Comparison of ENCODE assay signal across 17 cellular contexts in genomic region chr10:131251146-131251541, GRCh38.
DNase-seq lines count a peak whose midpoint lies in the region; ATAC-seq and TF ChIP-seq lines count a peak whose summit lies in the region.
"Had no signal": no experiment of that assay in that cellular context is flagged by ENCODE, and none has a peak within 500 bp of the region (broad histone marks: within the 10 kb centered on the region; RNA-seq: fewer than 3 reads in every experiment).

No MANE protein-coding gene starts in this region.

- no peak overlapping the region for H3K9ac ChIP-seq in endodermal cell (ENCODE audit: extremely low read depth, low read length, poor library complexity, severe bottlenecking)

- H3K4me1 Mint-ChIP-seq in GM23338 (peaks cover 4% of the 10 kb centered on the region; the same call in 2 of the 3 replicates), endodermal cell (peaks cover 38% of the 10 kb centered on the region)
- no peaks in the 10 kb centered on the region for H3K4me1 Mint-ChIP-seq in CD4-positive, alpha-beta T cell (ENCODE audit: low read depth)
- no peaks in the 10 kb centered on the region for H3K4me1 Mint-ChIP-seq in naive thymus-derived CD4-positive, alpha-beta T cell

- H3K4me3 Mint-ChIP-seq in GM23338: no peak overlapping the region
- H3K4me3 Mint-ChIP-seq in endodermal cell: no peak overlapping the region
- no peak overlapping the region for H3K4me3 Mint-ChIP-seq in CD4-positive, alpha-beta T cell
- H3K4me3 Mint-ChIP-seq in naive thymus-derived CD4-positive, alpha-beta T cell: no peak overlapping the region

- H3K4me3 ChIP-seq in GM23338 (no peak overlapping the region), endodermal cell (ENCODE audit: low read length) (no peak overlapping the region), lower lobe of right lung (no peak overlapping the region), spleen (no peak overlapping the region)
- H3K4me3 ChIP-seq in naive thymus-derived CD4-positive, alpha-beta T cell (ENCODE audit: low read length): no peak overlapping the region
- H3K4me3 ChIP-seq: MG63, SJSA1 had no signal

- no peaks in the 10 kb centered on the region for H3K79me2 ChIP-seq in GM23338 (replicated peaks; ENCODE audit: insufficient read depth)

- ATAC-seq in GM23338: peak; percentile 33; the same call in 2 of the 3 replicates
- no peak for ATAC-seq in lower lobe of right lung
- ATAC-seq in CD4-positive, alpha-beta T cell (ENCODE audit: poor library complexity): no peak
- no peak for ATAC-seq in naive thymus-derived CD4-positive, alpha-beta T cell

- no peak overlapping the region for H3K4me2 ChIP-seq in GM23338

- H3K9me2 ChIP-seq in GM23338 (ENCODE audit: insufficient read depth): no peaks in the 10 kb centered on the region

- H3K27me3 ChIP-seq in GM23338 (ENCODE audit: insufficient read depth) (no peaks in the 10 kb centered on the region), endodermal cell (ENCODE audit: control insufficient read depth, insufficient read depth, low read length, poor library complexity, severe bottlenecking) (no peaks in the 10 kb centered on the region), lower lobe of right lung (ENCODE audit: low read depth) (peaks cover 17% of the 10 kb centered on the region), spleen (replicated peaks in 1 of 7) (peaks cover 0 to 23% (median 0%) of the 10 kb centered on the region in 7 donors)
- no peaks in the 10 kb centered on the region for H3K27me3 ChIP-seq in CD4-positive, alpha-beta T cell (ENCODE audit: control insufficient read depth, insufficient read depth, low read length)
- H3K27me3 ChIP-seq in naive thymus-derived CD4-positive, alpha-beta T cell (ENCODE audit: control insufficient read depth in 2 of 2, insufficient read depth in 2 of 2, low read length in 2 of 2): no peaks in the 10 kb centered on the region
- H3K27me3 ChIP-seq: SJSA1 had no signal

- TF ChIP-seq POLR2A in spleen (IDR thresholded peaks at IDR 0.05): no peak

- H2AFZ ChIP-seq in GM23338: no peak overlapping the region

- H3K36me3 ChIP-seq in GM23338 (ENCODE audit: insufficient read depth): no peaks in the 10 kb centered on the region
- no peaks in the 10 kb centered on the region for H3K36me3 ChIP-seq in endodermal cell (ENCODE audit: control insufficient read depth, insufficient read depth, low read length)
- H3K36me3 ChIP-seq in lower lobe of right lung: no peaks in the 10 kb centered on the region
- H3K36me3 ChIP-seq in spleen: no peaks in the 10 kb centered on the region
- H3K36me3 ChIP-seq in naive thymus-derived CD4-positive, alpha-beta T cell (ENCODE audit: control insufficient read depth in 2 of 3, insufficient read depth in 3 of 3, low read length in 3 of 3): no peaks in the 10 kb centered on the region
- H3K36me3 ChIP-seq: MG63, SJSA1 had no signal

- TF ChIP-seq CTCF in GM23338 (conservative IDR thresholded peaks at IDR 0.05; ENCODE audit: low read depth in 2 of 2) (no peak), endodermal cell (conservative IDR thresholded peaks at IDR 0.05) (no peak), lower lobe of right lung (IDR thresholded peaks at IDR 0.05) (no peak), spleen (IDR thresholded peaks at IDR 0.05 in 8 of 11, conservative IDR thresholded peaks at IDR 0.05 in 3 of 11) (no peak)
- no peak for TF ChIP-seq CTCF in CD4-positive, alpha-beta T cell (IDR thresholded peaks at IDR 0.05)

- H3K27ac Mint-ChIP-seq in GM23338 (no peak overlapping the region), endodermal cell (peak overlapping the region; percentile 90)
- H3K27ac Mint-ChIP-seq in CD4-positive, alpha-beta T cell: no peak overlapping the region
- H3K27ac Mint-ChIP-seq in naive thymus-derived CD4-positive, alpha-beta T cell: no peak overlapping the region

- no peaks in the 10 kb centered on the region for H4K20me1 ChIP-seq in GM23338 (replicated peaks; ENCODE audit: insufficient read depth)

- no peak overlapping the region for H3K27ac ChIP-seq in GM23338 (ENCODE audit: low read depth)
- H3K27ac ChIP-seq in endodermal cell (ENCODE audit: low read depth, low read length): no peak overlapping the region
- H3K27ac ChIP-seq in lower lobe of right lung: no peak overlapping the region
- no peak overlapping the region for H3K27ac ChIP-seq in spleen
- no peak overlapping the region for H3K27ac ChIP-seq in CD4-positive, alpha-beta T cell (ENCODE audit: low read depth, low read length)
- H3K27ac ChIP-seq in naive thymus-derived CD4-positive, alpha-beta T cell (ENCODE audit: low read depth, low read length): no peak overlapping the region
- H3K27ac ChIP-seq: SJSA1 had no signal

- H3K4me1 ChIP-seq in GM23338 (ENCODE audit: insufficient read depth) (no peaks in the 10 kb centered on the region), endodermal cell (ENCODE audit: control insufficient read depth, insufficient read depth, low read length) (peaks cover 44% of the 10 kb centered on the region), lower lobe of right lung (no peaks in the 10 kb centered on the region), spleen (no peaks in the 10 kb centered on the region)
- H3K4me1 ChIP-seq in naive thymus-derived CD4-positive, alpha-beta T cell (ENCODE audit: control insufficient read depth in 2 of 2, insufficient read depth in 2 of 2, low read length in 2 of 2): no peaks in the 10 kb centered on the region
- H3K4me1 ChIP-seq: SJSA1 had no signal

- H3K36me3 Mint-ChIP-seq in GM23338 (ENCODE audit: low read depth) (peaks cover 29% of the 10 kb centered on the region; the same call in 2 of the 3 replicates), endodermal cell (ENCODE audit: low read depth) (no peaks in the 10 kb centered on the region)
- no peaks in the 10 kb centered on the region for H3K36me3 Mint-ChIP-seq in CD4-positive, alpha-beta T cell (ENCODE audit: low read depth)
- H3K36me3 Mint-ChIP-seq in naive thymus-derived CD4-positive, alpha-beta T cell: no peaks in the 10 kb centered on the region

- CTCF ChIA-PET in CD4-positive, alpha-beta T cell (lab: Charles Lee): no interaction called here
- CTCF ChIA-PET in naive thymus-derived CD4-positive, alpha-beta T cell (lab: Charles Lee): no interaction called here

- no peak for DNase-seq in GM23338 (ENCODE audit: low spot score)
- DNase-seq in endodermal cell: peak; percentile 91
- peak; percentile 24 for DNase-seq in lower lobe of right lung
- peak; percentile 67 for DNase-seq in spleen
- DNase-seq in CD4-positive, alpha-beta T cell: no peak
- DNase-seq in naive thymus-derived CD4-positive, alpha-beta T cell: no peak
- no peak for DNase-seq in COR-L47 (lab: John Stamatoyannopoulos, UW)
- DNase-seq: DMS153, EL, HCEC 1CT, Kasumi-1, MG63, NCI-H1048, NCI-H1436 treated with DMSO at 0.1 percent for 48 hours, NCI-H2081, NCI-H2171 treated with DMSO at 0.1 percent for 48 hours had no signal

- H3K27me3 Mint-ChIP-seq in GM23338 (ENCODE audit: insufficient read depth, low read depth, poor library complexity) (peaks cover 8% of the 10 kb centered on the region), endodermal cell (ENCODE audit: insufficient read depth) (no peaks in the 10 kb centered on the region)
- H3K27me3 Mint-ChIP-seq in CD4-positive, alpha-beta T cell: no peaks in the 10 kb centered on the region
- peaks cover 0 to 18% (median 7%) of the 10 kb centered on the region in 5 donors for H3K27me3 Mint-ChIP-seq in naive thymus-derived CD4-positive, alpha-beta T cell

- POLR2A ChIA-PET in CD4-positive, alpha-beta T cell (lab: Charles Lee): no interaction called here
- POLR2A ChIA-PET in naive thymus-derived CD4-positive, alpha-beta T cell (lab: Charles Lee): no interaction called here

- no peaks in the 10 kb centered on the region for H3F3A ChIP-seq in GM23338 (replicated peaks; ENCODE audit: low read depth)

- peaks cover 69% of the 10 kb centered on the region for H3K9me3 Mint-ChIP-seq in GM23338
- no peaks in the 10 kb centered on the region for H3K9me3 Mint-ChIP-seq in endodermal cell
- no peaks in the 10 kb centered on the region for H3K9me3 Mint-ChIP-seq in CD4-positive, alpha-beta T cell
- H3K9me3 Mint-ChIP-seq in naive thymus-derived CD4-positive, alpha-beta T cell: no peaks in the 10 kb centered on the region

- 29 to 53% methylated on average over 2 to 6 of the region's 6 CpGs for WGBS in endodermal cell (ENCODE audit: insufficient coverage in 1 of 2, insufficient read length in 1 of 2), 2 experiments
- 23 to 74% (median 34%) methylated on average over 5 to 6 of the region's 6 CpGs for WGBS in spleen, 5 donors

- intact Hi-C loops in lower lobe of right lung (cut with DNase I) (no loop called here), spleen (cut with DNase I; ENCODE audit: low total_unique reads) (no loop called here)
- intact Hi-C loops in CD4-positive, alpha-beta T cell (cut with DNase I, micrococcal nuclease): no loop called here
- intact Hi-C loops in naive thymus-derived CD4-positive, alpha-beta T cell (cut with micrococcal nuclease): no loop called here

- H3K9me3 ChIP-seq in endodermal cell (ENCODE audit: control insufficient read depth, low read length) (no peaks in the 10 kb centered on the region), lower lobe of right lung (no peaks in the 10 kb centered on the region), spleen (no peaks in the 10 kb centered on the region)
- H3K9me3 ChIP-seq in CD4-positive, alpha-beta T cell (ENCODE audit: control insufficient read depth, low read length): no peaks in the 10 kb centered on the region
- no peaks in the 10 kb centered on the region for H3K9me3 ChIP-seq in naive thymus-derived CD4-positive, alpha-beta T cell (ENCODE audit: control insufficient read depth in 2 of 3, low read length in 3 of 3)
- H3K9me3 ChIP-seq: MG63 had no signal

TF ChIP-seq in GM23338, 12 proteins besides CTCF, POLR2A, EP300 and RAD21 (continues in another document):
- TF ChIP-seq ZNF114 (CRISPR knock-in tag; IDR thresholded peaks at IDR 0.05): no peak
- no peak for TF ChIP-seq EZH2phosphoT487 (IDR thresholded peaks at IDR 0.05; ENCODE audit: unreplicated experiment)
- no peak for TF ChIP-seq POLR2AphosphoS5 (IDR thresholded peaks at IDR 0.05; ENCODE audit: low read depth)
- TF ChIP-seq JUNB (IDR thresholded peaks at IDR 0.05; ENCODE audit: unreplicated experiment): no peak
- TF ChIP-seq EZH2 (IDR thresholded peaks at IDR 0.05; ENCODE audit: low read depth, unreplicated experiment): no peak
- no peak for TF ChIP-seq STAT1 (IDR thresholded peaks at IDR 0.05; ENCODE audit: unreplicated experiment)
- no peak for TF ChIP-seq CREB1 (CRISPR knock-in tag; IDR thresholded peaks at IDR 0.05; ENCODE audit: low read depth)
- TF ChIP-seq ETS1 (IDR thresholded peaks at IDR 0.05): no peak
- TF ChIP-seq ZNF331 (CRISPR knock-in tag; IDR thresholded peaks at IDR 0.05; ENCODE audit: low read depth): no peak

Comparison
In these comparisons a context has a peak if more than half of its experiments do, and no peak if none do; other contexts are left out.
1. DNase-seq: peak in endodermal cell (single experiment), lower lobe of right lung (single experiment) and spleen (single experiment); none in GM23338 (single experiment), CD4-positive, alpha-beta T cell (0 of 10), naive thymus-derived CD4-positive, alpha-beta T cell (0 of 9) and COR-L47 (single experiment).